Comparison of ENCODE assay signal across 1 cellular context in the genomic region with DNA sequence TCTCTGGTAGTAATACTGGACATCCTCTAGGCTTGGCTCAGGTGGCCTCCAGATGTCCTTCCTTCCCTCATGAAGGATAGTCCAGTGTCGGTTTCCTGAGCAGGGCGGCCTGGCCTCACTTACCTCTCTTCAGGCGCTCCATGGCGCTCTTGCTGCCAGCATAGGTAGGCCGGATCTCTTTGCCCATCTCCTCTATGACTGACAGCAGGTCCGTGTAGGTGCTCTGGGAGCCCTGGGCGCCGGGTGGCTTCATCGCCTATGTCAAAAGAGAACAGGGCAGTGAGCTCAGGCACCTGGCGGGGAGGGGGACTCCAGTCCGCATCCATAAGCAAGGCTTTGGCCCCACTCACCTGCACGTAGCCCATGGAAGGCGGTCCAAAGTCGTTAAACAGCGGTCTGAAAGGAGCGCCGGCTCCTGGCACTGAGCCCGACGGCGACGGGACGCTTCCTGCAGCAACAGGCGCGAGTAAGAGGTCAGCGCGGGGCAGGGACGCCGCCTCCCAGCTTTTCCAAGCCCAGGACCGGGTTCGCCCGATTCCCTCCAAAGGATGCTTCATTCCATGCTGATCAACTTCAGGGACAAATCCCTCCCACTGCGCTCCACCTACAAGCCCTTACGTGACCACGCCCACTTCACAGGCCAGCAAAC.
A peak's percentile ranks its signal among the peaks of the same experiment; 100 is the strongest.
TF ChIP-seq lines count a peak whose summit lies in the region.

No MANE protein-coding gene starts in this region.

TF ChIP-seq in HepG2, 621 proteins besides CTCF, POLR2A, EP300 and RAD21 (continues in another document):
- no peak; the same call in 1 of the 2 replicates for TF ChIP-seq KMT2B (CRISPR knock-in tag; IDR thresholded peaks at IDR 0.05)
- TF ChIP-seq, protein P1, sequence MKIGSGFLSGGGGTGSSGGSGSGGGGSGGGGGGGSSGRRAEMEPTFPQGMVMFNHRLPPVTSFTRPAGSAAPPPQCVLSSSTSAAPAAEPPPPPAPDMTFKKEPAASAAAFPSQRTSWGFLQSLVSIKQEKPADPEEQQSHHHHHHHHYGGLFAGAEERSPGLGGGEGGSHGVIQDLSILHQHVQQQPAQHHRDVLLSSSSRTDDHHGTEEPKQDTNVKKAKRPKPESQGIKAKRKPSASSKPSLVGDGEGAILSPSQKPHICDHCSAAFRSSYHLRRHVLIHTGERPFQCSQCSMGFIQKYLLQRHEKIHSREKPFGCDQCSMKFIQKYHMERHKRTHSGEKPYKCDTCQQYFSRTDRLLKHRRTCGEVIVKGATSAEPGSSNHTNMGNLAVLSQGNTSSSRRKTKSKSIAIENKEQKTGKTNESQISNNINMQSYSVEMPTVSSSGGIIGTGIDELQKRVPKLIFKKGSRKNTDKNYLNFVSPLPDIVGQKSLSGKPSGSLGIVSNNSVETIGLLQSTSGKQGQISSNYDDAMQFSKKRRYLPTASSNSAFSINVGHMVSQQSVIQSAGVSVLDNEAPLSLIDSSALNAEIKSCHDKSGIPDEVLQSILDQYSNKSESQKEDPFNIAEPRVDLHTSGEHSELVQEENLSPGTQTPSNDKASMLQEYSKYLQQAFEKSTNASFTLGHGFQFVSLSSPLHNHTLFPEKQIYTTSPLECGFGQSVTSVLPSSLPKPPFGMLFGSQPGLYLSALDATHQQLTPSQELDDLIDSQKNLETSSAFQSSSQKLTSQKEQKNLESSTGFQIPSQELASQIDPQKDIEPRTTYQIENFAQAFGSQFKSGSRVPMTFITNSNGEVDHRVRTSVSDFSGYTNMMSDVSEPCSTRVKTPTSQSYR (CRISPR knock-in tag; IDR thresholded peaks at IDR 0.05; ENCODE audit: borderline replicate concordance): no peak
- TF ChIP-seq SP140L (CRISPR knock-in tag; IDR thresholded peaks at IDR 0.05; ENCODE audit: borderline replicate concordance): no peak
- TF ChIP-seq ZNF12 (CRISPR knock-in tag; IDR thresholded peaks at IDR 0.05): no peak
- TF ChIP-seq SP5 (CRISPR knock-in tag; IDR thresholded peaks at IDR 0.05; ENCODE audit: borderline replicate concordance, low read depth): no peak
- TF ChIP-seq, protein P2, sequence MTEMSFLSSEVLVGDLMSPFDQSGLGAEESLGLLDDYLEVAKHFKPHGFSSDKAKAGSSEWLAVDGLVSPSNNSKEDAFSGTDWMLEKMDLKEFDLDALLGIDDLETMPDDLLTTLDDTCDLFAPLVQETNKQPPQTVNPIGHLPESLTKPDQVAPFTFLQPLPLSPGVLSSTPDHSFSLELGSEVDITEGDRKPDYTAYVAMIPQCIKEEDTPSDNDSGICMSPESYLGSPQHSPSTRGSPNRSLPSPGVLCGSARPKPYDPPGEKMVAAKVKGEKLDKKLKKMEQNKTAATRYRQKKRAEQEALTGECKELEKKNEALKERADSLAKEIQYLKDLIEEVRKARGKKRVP (CRISPR knock-in tag; IDR thresholded peaks at IDR 0.05): no peak
- TF ChIP-seq RFX3 (CRISPR knock-in tag; IDR thresholded peaks at IDR 0.05): no peak
- TF ChIP-seq, protein P3, sequence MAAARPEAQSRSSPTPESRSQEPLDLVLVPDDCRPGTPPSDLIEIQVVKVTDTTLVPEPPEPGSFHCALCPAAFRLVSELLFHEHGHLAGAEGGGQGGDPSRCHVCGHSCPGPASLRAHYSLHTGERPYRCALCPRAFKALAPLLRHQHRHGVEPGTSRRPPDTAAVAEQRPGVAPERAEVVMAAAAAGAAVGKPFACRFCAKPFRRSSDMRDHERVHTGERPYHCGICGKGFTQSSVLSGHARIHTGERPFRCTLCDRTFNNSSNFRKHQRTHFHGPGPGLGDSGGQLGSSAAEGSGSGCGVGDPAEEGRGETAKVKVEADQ (CRISPR knock-in tag; IDR thresholded peaks at IDR 0.05; ENCODE audit: borderline replicate concordance): no peak
- no peak for TF ChIP-seq ZZZ3 (CRISPR knock-in tag; IDR thresholded peaks at IDR 0.05; ENCODE audit: borderline replicate concordance)
- TF ChIP-seq, protein P4, sequence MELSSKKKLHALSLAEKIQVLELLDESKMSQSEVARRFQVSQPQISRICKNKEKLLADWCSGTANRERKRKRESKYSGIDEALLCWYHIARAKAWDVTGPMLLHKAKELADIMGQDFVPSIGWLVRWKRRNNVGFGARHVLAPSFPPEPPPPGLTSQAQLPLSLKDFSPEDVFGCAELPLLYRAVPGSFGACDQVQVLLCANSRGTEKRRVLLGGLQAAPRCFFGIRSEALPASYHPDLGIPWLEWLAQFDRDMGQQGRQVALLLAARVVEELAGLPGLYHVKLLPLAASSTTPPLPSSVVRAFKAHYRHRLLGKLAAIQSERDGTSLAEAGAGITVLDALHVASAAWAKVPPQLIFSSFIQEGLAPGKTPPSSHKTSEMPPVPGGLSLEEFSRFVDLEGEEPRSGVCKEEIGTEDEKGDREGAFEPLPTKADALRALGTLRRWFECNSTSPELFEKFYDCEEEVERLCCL (CRISPR knock-in tag; IDR thresholded peaks at IDR 0.05; ENCODE audit: borderline replicate concordance): no peak
- no peak for TF ChIP-seq ZNF678 (CRISPR knock-in tag; IDR thresholded peaks at IDR 0.05)
- TF ChIP-seq, protein P5, sequence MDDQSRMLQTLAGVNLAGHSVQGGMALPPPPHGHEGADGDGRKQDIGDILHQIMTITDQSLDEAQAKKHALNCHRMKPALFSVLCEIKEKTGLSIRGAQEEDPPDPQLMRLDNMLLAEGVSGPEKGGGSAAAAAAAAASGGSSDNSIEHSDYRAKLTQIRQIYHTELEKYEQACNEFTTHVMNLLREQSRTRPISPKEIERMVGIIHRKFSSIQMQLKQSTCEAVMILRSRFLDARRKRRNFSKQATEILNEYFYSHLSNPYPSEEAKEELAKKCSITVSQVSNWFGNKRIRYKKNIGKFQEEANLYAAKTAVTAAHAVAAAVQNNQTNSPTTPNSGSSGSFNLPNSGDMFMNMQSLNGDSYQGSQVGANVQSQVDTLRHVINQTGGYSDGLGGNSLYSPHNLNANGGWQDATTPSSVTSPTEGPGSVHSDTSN (CRISPR knock-in tag; IDR thresholded peaks at IDR 0.05; ENCODE audit: borderline replicate concordance): no peak
- no peak; the same call in 1 of the 2 replicates for TF ChIP-seq RCOR2 (CRISPR knock-in tag; IDR thresholded peaks at IDR 0.05)
- TF ChIP-seq HOXA5 (CRISPR knock-in tag; IDR thresholded peaks at IDR 0.05): 0 out of 2 replicates have a peak, but pooled peaks have one; percentile 15
- TF ChIP-seq CENPX (CRISPR knock-in tag; IDR thresholded peaks at IDR 0.05): no peak
- TF ChIP-seq ZNF121 (CRISPR knock-in tag; IDR thresholded peaks at IDR 0.05): 0 out of 2 replicates have a peak, but pooled peaks have one; percentile 41
- no peak for TF ChIP-seq ZNF460 (CRISPR knock-in tag; IDR thresholded peaks at IDR 0.05; ENCODE audit: borderline replicate concordance)
- TF ChIP-seq LCORL (IDR thresholded peaks at IDR 0.05): no peak
- no peak for TF ChIP-seq LCORL (CRISPR knock-in tag; IDR thresholded peaks at IDR 0.05)
- TF ChIP-seq, protein P6, sequence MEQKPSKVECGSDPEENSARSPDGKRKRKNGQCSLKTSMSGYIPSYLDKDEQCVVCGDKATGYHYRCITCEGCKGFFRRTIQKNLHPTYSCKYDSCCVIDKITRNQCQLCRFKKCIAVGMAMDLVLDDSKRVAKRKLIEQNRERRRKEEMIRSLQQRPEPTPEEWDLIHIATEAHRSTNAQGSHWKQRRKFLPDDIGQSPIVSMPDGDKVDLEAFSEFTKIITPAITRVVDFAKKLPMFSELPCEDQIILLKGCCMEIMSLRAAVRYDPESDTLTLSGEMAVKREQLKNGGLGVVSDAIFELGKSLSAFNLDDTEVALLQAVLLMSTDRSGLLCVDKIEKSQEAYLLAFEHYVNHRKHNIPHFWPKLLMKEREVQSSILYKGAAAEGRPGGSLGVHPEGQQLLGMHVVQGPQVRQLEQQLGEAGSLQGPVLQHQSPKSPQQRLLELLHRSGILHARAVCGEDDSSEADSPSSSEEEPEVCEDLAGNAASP (CRISPR knock-in tag; IDR thresholded peaks at IDR 0.05; ENCODE audit: borderline replicate concordance): 0 out of 2 replicates have a peak, but pooled peaks have one; percentile 8
- no peak for TF ChIP-seq ZBTB42 (CRISPR knock-in tag; IDR thresholded peaks at IDR 0.05)
- no peak for TF ChIP-seq PHF5A (CRISPR knock-in tag; IDR thresholded peaks at IDR 0.05; ENCODE audit: low read depth, unreplicated experiment)
- TF ChIP-seq, protein P7, sequence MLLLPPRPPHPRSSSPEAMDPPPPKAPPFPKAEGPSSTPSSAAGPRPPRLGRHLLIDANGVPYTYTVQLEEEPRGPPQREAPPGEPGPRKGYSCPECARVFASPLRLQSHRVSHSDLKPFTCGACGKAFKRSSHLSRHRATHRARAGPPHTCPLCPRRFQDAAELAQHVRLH (CRISPR knock-in tag; IDR thresholded peaks at IDR 0.05; ENCODE audit: borderline replicate concordance, low read depth): no peak
- TF ChIP-seq, protein P8, sequence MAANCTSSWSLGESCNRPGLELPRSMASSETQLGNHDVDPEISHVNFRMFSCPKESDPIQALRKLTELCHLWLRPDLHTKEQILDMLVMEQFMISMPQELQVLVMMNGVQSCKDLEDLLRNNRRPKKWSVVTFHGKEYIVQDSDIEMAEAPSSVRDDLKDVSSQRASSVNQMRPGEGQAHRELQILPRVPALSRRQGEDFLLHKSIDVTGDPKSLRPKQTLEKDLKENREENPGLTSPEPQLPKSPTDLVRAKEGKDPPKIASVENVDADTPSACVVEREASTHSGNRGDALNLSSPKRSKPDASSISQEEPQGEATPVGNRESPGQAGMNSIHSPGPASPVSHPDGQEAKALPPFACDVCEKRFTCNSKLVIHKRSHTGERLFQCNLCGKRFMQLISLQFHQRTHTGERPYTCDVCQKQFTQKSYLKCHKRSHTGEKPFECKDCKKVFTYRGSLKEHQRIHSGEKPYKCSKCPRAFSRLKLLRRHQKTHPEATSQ (CRISPR knock-in tag; IDR thresholded peaks at IDR 0.05; ENCODE audit: borderline replicate concordance): no peak
- no peak for TF ChIP-seq ZNF570 (CRISPR knock-in tag; IDR thresholded peaks at IDR 0.05; ENCODE audit: borderline replicate concordance)
- no peak for TF ChIP-seq SRSF9 (IDR thresholded peaks at IDR 0.05; ENCODE audit: borderline replicate concordance, insufficient read depth, low read depth, low read length, poor library complexity, severe bottlenecking)
- TF ChIP-seq, protein P9, sequence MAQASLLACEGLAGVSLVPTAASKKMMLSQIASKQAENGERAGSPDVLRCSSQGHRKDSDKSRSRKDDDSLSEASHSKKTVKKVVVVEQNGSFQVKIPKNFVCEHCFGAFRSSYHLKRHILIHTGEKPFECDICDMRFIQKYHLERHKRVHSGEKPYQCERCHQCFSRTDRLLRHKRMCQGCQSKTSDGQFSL (CRISPR knock-in tag; IDR thresholded peaks at IDR 0.05): 0 out of 2 replicates have a peak, but pooled peaks have one; percentile 32
- TF ChIP-seq PAWR (CRISPR knock-in tag; IDR thresholded peaks at IDR 0.05; ENCODE audit: borderline replicate concordance): no peak
- no peak for TF ChIP-seq ZNF468 (CRISPR knock-in tag; IDR thresholded peaks at IDR 0.05)
- no peak for TF ChIP-seq BHLHE40 (IDR thresholded peaks at IDR 0.05; ENCODE audit: low read length)
- TF ChIP-seq NAIF1 (CRISPR knock-in tag; IDR thresholded peaks at IDR 0.05; ENCODE audit: borderline replicate concordance): 0 out of 2 replicates have a peak, but pooled peaks have one; percentile 30
- peak; percentile 18; the same call in 1 of the 2 replicates for TF ChIP-seq ZNF143 (CRISPR knock-in tag; IDR thresholded peaks at IDR 0.05)
- TF ChIP-seq, protein P10, sequence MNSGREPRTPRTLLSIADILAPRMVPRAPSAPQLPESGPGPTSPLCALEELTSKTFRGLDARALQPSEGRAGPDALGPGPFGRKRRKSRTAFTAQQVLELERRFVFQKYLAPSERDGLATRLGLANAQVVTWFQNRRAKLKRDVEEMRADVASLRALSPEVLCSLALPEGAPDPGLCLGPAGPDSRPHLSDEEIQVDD (CRISPR knock-in tag; IDR thresholded peaks at IDR 0.05; ENCODE audit: borderline replicate concordance): no peak
- TF ChIP-seq, protein P11, sequence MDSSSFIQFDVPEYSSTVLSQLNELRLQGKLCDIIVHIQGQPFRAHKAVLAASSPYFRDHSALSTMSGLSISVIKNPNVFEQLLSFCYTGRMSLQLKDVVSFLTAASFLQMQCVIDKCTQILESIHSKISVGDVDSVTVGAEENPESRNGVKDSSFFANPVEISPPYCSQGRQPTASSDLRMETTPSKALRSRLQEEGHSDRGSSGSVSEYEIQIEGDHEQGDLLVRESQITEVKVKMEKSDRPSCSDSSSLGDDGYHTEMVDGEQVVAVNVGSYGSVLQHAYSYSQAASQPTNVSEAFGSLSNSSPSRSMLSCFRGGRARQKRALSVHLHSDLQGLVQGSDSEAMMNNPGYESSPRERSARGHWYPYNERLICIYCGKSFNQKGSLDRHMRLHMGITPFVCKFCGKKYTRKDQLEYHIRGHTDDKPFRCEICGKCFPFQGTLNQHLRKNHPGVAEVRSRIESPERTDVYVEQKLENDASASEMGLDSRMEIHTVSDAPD (CRISPR knock-in tag; IDR thresholded peaks at IDR 0.05): no peak
- TF ChIP-seq MZF1 (CRISPR knock-in tag; IDR thresholded peaks at IDR 0.05; ENCODE audit: borderline replicate concordance): 0 out of 2 replicates have a peak, but pooled peaks have one; percentile 14
- no peak for TF ChIP-seq SIX1 (CRISPR knock-in tag; IDR thresholded peaks at IDR 0.05; ENCODE audit: borderline replicate concordance)
- no peak for TF ChIP-seq NR3C1 (CRISPR knock-in tag; IDR thresholded peaks at IDR 0.05)
- TF ChIP-seq ZNF616 (CRISPR knock-in tag; IDR thresholded peaks at IDR 0.05; ENCODE audit: low read depth): no peak
- TF ChIP-seq ZNF709 (CRISPR knock-in tag; IDR thresholded peaks at IDR 0.05): no peak
- TF ChIP-seq, protein P12, sequence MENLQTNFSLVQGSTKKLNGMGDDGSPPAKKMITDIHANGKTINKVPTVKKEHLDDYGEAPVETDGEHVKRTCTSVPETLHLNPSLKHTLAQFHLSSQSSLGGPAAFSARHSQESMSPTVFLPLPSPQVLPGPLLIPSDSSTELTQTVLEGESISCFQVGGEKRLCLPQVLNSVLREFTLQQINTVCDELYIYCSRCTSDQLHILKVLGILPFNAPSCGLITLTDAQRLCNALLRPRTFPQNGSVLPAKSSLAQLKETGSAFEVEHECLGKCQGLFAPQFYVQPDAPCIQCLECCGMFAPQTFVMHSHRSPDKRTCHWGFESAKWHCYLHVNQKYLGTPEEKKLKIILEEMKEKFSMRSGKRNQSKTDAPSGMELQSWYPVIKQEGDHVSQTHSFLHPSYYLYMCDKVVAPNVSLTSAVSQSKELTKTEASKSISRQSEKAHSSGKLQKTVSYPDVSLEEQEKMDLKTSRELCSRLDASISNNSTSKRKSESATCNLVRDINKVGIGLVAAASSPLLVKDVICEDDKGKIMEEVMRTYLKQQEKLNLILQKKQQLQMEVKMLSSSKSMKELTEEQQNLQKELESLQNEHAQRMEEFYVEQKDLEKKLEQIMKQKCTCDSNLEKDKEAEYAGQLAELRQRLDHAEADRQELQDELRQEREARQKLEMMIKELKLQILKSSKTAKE (CRISPR knock-in tag; IDR thresholded peaks at IDR 0.05; ENCODE audit: borderline replicate concordance): no peak
- no peak for TF ChIP-seq SCMH1 (CRISPR knock-in tag; IDR thresholded peaks at IDR 0.05; ENCODE audit: borderline replicate concordance)
- TF ChIP-seq, protein P13, sequence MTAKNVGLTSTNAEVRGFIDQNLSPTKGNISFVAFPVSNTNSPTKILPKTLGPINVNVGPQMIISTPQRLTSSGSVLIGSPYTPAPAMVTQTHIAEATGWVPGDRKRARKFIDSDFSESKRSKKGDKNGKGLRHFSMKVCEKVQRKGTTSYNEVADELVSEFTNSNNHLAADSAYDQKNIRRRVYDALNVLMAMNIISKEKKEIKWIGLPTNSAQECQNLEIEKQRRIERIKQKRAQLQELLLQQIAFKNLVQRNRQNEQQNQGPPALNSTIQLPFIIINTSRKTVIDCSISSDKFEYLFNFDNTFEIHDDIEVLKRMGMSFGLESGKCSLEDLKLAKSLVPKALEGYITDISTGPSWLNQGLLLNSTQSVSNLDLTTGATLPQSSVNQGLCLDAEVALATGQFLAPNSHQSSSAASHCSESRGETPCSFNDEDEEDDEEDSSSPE (CRISPR knock-in tag; IDR thresholded peaks at IDR 0.05): no peak
- no peak for TF ChIP-seq KDM6A (CRISPR knock-in tag; IDR thresholded peaks at IDR 0.05; ENCODE audit: low read depth)
- no peak for TF ChIP-seq TAF15 (IDR thresholded peaks at IDR 0.05; ENCODE audit: low read depth, low read length, poor library complexity, severe bottlenecking)
- no peak for TF ChIP-seq TCF7L2 (IDR thresholded peaks at IDR 0.05; ENCODE audit: low read depth, low read length)
- no peak for TF ChIP-seq ZNF234 (CRISPR knock-in tag; conservative IDR thresholded peaks at IDR 0.05)
